Comparison of ENCODE assay signal across 15 cellular contexts in the genomic region with DNA sequence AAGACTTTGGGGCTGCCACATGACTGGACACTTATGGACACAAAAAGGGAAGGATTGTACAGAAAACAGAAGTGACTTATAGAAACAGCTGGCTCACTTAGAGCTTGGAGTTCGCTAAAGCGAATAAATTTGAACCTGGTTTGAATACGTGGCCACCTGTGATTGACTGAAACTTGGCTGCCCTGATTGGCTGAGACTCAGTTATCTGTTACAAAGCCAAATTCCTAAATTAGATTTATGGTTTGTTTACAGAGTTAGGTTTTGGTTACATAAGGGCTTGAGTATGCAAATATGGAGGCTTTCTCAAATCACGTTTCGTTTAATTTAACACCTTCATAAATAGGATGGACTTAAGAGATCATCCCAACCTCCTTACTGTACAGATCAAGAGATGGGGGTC.
A peak's percentile ranks its signal among the peaks of the same experiment; 100 is the strongest.
DNase-seq lines count a peak whose midpoint lies in the region; ATAC-seq and TF ChIP-seq lines count a peak whose summit lies in the region.
"Had no signal": no experiment of that assay in that cellular context is flagged by ENCODE, and none has a peak within 500 bp of the region (broad histone marks: within the 10 kb centered on the region; RNA-seq: fewer than 3 reads in every experiment).

No MANE protein-coding gene starts in this region.

- DNase-seq in NCI-H1105 treated with DMSO at 0.1 percent for 48 hours (lab: John Stamatoyannopoulos, UW), result peak; percentile 53
- DNase-seq in NCI-H1105 (lab: John Stamatoyannopoulos, UW), result no peak
- DNase-seq in NCI-H774 (lab: John Stamatoyannopoulos, UW), result peak; percentile 25
- DNase-seq in left colon, result no peak
- no peak for DNase-seq in tibial artery
- DNase-seq in A172 (ENCODE audit: low spot score), result no peak
- no peak for DNase-seq in stimulated activated CD4-positive, alpha-beta T cell treated with anti-CD3 and anti-CD28 coated beads, Interleukin-4, amount 100 ng/mL, for 4 hours
- DNase-seq: activated CD4-positive, CD25-positive, alpha-beta regulatory T cell treated with anti-CD3 and anti-CD28 coated beads, Interleukin-2, amount 50 U/mL, for 72 hours; activated CD8-positive, alpha-beta memory T cell treated with anti-CD3 and anti-CD28 coated beads, Interleukin-2, amount 10 ng/mL, durations not matched to agents 7 days and 5 days; central memory CD4-positive, alpha-beta T cell; NCI-H510A treated with DMSO at 0.1 percent for 48 hours; spleen had no signal

- peak overlapping the region; percentile 29 to 52 for H3K27ac ChIP-seq in tibial artery
- H3K27ac ChIP-seq: SJSA1, spleen, suprapubic skin had no signal

- H3K4me1 ChIP-seq in tibial artery, result peaks cover 0 to 29% (median 5%) of the 10 kb centered on the region in 4 donors
- H3K4me1 ChIP-seq: spleen had no signal

- no peaks in the 10 kb centered on the region for H3K27me3 ChIP-seq in tibial artery
- H3K27me3 ChIP-seq: SJSA1, suprapubic skin had no signal

- ATAC-seq in left colon (peak; percentile 24), GM21717 (IDR thresholded peaks at IDR 0.05; ENCODE audit: unreplicated experiment) (no peak)
- ATAC-seq: activated CD8-positive, alpha-beta memory T cell treated with anti-CD3 and anti-CD28 coated beads, Interleukin-2, amount 10 ng/mL, durations not matched to agents 7 days and 5 days had no signal

- TF ChIP-seq CTCF in tibial artery (IDR thresholded peaks at IDR 0.05), result no peak

- H3K4me3 ChIP-seq in tibial artery, result no peak overlapping the region
- H3K4me3 ChIP-seq: SJSA1, spleen, suprapubic skin had no signal

- intact Hi-C loops in left colon (cut with DNase I, micrococcal nuclease) (no loop called here), tibial artery (cut with DNase I; ENCODE audit: low total_unique reads) (loop anchor here (5.0 kb wide), 1 partner anchor 57 kb away; no protein-coding TSS in a partner anchor)

- no peaks in the 10 kb centered on the region for H3K9me3 ChIP-seq in tibial artery
- H3K9me3 ChIP-seq: SJSA1, spleen, suprapubic skin had no signal

- H3K36me3 ChIP-seq in tibial artery, result no peaks in the 10 kb centered on the region
- H3K36me3 ChIP-seq: SJSA1, spleen, suprapubic skin had no signal

Comparison
In these comparisons a context has a peak if more than half of its experiments do, and no peak if none do; other contexts are left out.
1. DNase-seq: peak in NCI-H1105 treated with DMSO at 0.1 percent for 48 hours (single experiment) and NCI-H774 (single experiment); none in NCI-H1105 (single experiment), left colon (0 of 2), tibial artery (0 of 2), A172 (single experiment) and stimulated activated CD4-positive, alpha-beta T cell treated with anti-CD3 and anti-CD28 coated beads, Interleukin-4, amount 100 ng/mL, for 4 hours (0 of 2).